In genomic region chr11:66336234-66337102, GRCh38 we compare ENCODE assay signal across 1 cellular context.
A peak's percentile ranks its signal among the peaks of the same experiment; 100 is the strongest.
TF ChIP-seq lines count a peak whose summit lies in the region.

Gene RIN1, minus strand, starts transcription at chr11:66336434. Its CDS starts 32 bp downstream, at chr11:66336402.

TF ChIP-seq in HepG2, 621 proteins besides CTCF, POLR2A, EP300 and RAD21 (continued from another document and continues in another):
- TF ChIP-seq PREB (CRISPR knock-in tag; IDR thresholded peaks at IDR 0.05) (no peak), FOXO4 (CRISPR knock-in tag; conservative IDR thresholded peaks at IDR 0.05) (no peak), POLR2AphosphoS2 (IDR thresholded peaks at IDR 0.05; ENCODE audit: low read depth, low read length) (no peak), AHR (CRISPR knock-in tag; IDR thresholded peaks at IDR 0.05) (peak; percentile 58), MTF2 (CRISPR knock-in tag; IDR thresholded peaks at IDR 0.05; ENCODE audit: borderline replicate concordance) (no peak), HES4 (CRISPR knock-in tag; IDR thresholded peaks at IDR 0.05; ENCODE audit: borderline replicate concordance) (no peak), ELF3 (CRISPR knock-in tag; IDR thresholded peaks at IDR 0.05) (peak; percentile 81), PHF20 (CRISPR knock-in tag; IDR thresholded peaks at IDR 0.05) (peak; percentile 66; the same call in 1 of the 2 replicates), ZNF607 (CRISPR knock-in tag; IDR thresholded peaks at IDR 0.05; ENCODE audit: borderline replicate concordance) (peak; percentile 65; the same call in 1 of the 2 replicates), ZKSCAN8 (CRISPR knock-in tag; IDR thresholded peaks at IDR 0.05; ENCODE audit: borderline replicate concordance) (0 out of 2 replicates have a peak, but pooled peaks have one; percentile 71), ZFP1 (CRISPR knock-in tag; IDR thresholded peaks at IDR 0.05) (peak; percentile 82; the same call in 1 of the 2 replicates), NR2C2 (CRISPR knock-in tag; IDR thresholded peaks at IDR 0.05; ENCODE audit: borderline replicate concordance) (peak; percentile 65; the same call in 1 of the 2 replicates), ARNT2 (CRISPR knock-in tag; IDR thresholded peaks at IDR 0.05; ENCODE audit: low read depth) (peak; percentile 56), DBP (CRISPR knock-in tag; IDR thresholded peaks at IDR 0.05; ENCODE audit: not compliant biosample characterization) (no peak), POGZ (CRISPR knock-in tag; IDR thresholded peaks at IDR 0.05) (peak; percentile 62), GATAD2A (CRISPR knock-in tag; IDR thresholded peaks at IDR 0.05) (peak; percentile 88), ATF6 (CRISPR knock-in tag; conservative IDR thresholded peaks at IDR 0.05) (0 out of 2 replicates have a peak, but pooled peaks have one; percentile 39), FIP1L1 (IDR thresholded peaks at IDR 0.05; ENCODE audit: borderline replicate concordance, insufficient read depth, low read depth, low read length) (peak; percentile 40; the same call in 1 of the 2 replicates), ZNF235 (CRISPR knock-in tag; IDR thresholded peaks at IDR 0.05; ENCODE audit: borderline replicate concordance) (0 out of 2 replicates have a peak, but pooled peaks have one; percentile 85), NFIB (CRISPR knock-in tag; IDR thresholded peaks at IDR 0.05; ENCODE audit: borderline replicate concordance) (no peak), ZNF30 (CRISPR knock-in tag; IDR thresholded peaks at IDR 0.05) (no peak), SAP130 (CRISPR knock-in tag; IDR thresholded peaks at IDR 0.05; ENCODE audit: low read depth) (peak; percentile 95), MED13 (CRISPR knock-in tag; IDR thresholded peaks at IDR 0.05) (0 out of 2 replicates have a peak, but pooled peaks have one; percentile 13), ARID2 (CRISPR knock-in tag; IDR thresholded peaks at IDR 0.05; ENCODE audit: borderline replicate concordance) (no peak), RNF2 (conservative IDR thresholded peaks at IDR 0.05; ENCODE audit: low read depth) (0 out of 2 replicates have a peak, but pooled peaks have one; percentile 65), GATAD1 (CRISPR knock-in tag; IDR thresholded peaks at IDR 0.05) (peak; percentile 80), ERF (CRISPR knock-in tag; IDR thresholded peaks at IDR 0.05) (peak; percentile 85), ZIK1 (CRISPR knock-in tag; IDR thresholded peaks at IDR 0.05; ENCODE audit: borderline replicate concordance, low read depth) (peak; percentile 63; the same call in 1 of the 2 replicates), ZBTB4 (CRISPR knock-in tag; IDR thresholded peaks at IDR 0.05; ENCODE audit: borderline replicate concordance) (peak; percentile 49; the same call in 1 of the 2 replicates), MED8 (CRISPR knock-in tag; IDR thresholded peaks at IDR 0.05; ENCODE audit: insufficient replicate concordance) (no peak), ZNF616 (CRISPR knock-in tag; IDR thresholded peaks at IDR 0.05; ENCODE audit: low read depth) (0 out of 2 replicates have a peak, but pooled peaks have one; percentile 50), ZNF670 (CRISPR knock-in tag; IDR thresholded peaks at IDR 0.05; ENCODE audit: borderline replicate concordance) (peak; percentile 97), ZSCAN29 (CRISPR knock-in tag; conservative IDR thresholded peaks at IDR 0.05) (peak; percentile 36; the same call in 1 of the 2 replicates), XRCC5 (optimal IDR thresholded peaks at IDR 0.05; ENCODE audit: low read length) (peak; percentile 95), ATF7-NPFF (CRISPR knock-in tag; IDR thresholded peaks at IDR 0.05; ENCODE audit: low read depth) (0 out of 2 replicates have a peak, but pooled peaks have one; percentile 36), ZNF577 (CRISPR knock-in tag; IDR thresholded peaks at IDR 0.05; ENCODE audit: borderline replicate concordance, low read depth) (no peak), SUZ12 (IDR thresholded peaks at IDR 0.05; ENCODE audit: low read depth, low read length) (no peak), ETV5 (CRISPR knock-in tag; IDR thresholded peaks at IDR 0.05; ENCODE audit: borderline replicate concordance) (peak; percentile 87; the same call in 1 of the 2 replicates), FOXK1 (CRISPR knock-in tag; IDR thresholded peaks at IDR 0.05; ENCODE audit: borderline replicate concordance, low read depth) (peak; percentile 42; the same call in 1 of the 2 replicates), ZBTB34 (CRISPR knock-in tag; IDR thresholded peaks at IDR 0.05) (0 out of 2 replicates have a peak, but pooled peaks have one; percentile 68), SOX6 (IDR thresholded peaks at IDR 0.05) (no peak), SOX6 (CRISPR knock-in tag; IDR thresholded peaks at IDR 0.05) (peak; percentile 67), ZBTB43 (CRISPR knock-in tag; conservative IDR thresholded peaks at IDR 0.05) (peak; percentile 27; the same call in 1 of the 2 replicates), ZNF430 (CRISPR knock-in tag; IDR thresholded peaks at IDR 0.05) (no peak), RXRB (CRISPR knock-in tag; IDR thresholded peaks at IDR 0.05; ENCODE audit: borderline replicate concordance) (peak; percentile 68; the same call in 1 of the 2 replicates), RORA (CRISPR knock-in tag; IDR thresholded peaks at IDR 0.05) (no peak), ZNF276 (CRISPR knock-in tag; IDR thresholded peaks at IDR 0.05; ENCODE audit: low read depth) (no peak), SIX1 (CRISPR knock-in tag; IDR thresholded peaks at IDR 0.05; ENCODE audit: borderline replicate concordance) (no peak), RBAK (CRISPR knock-in tag; IDR thresholded peaks at IDR 0.05) (no peak), ZNF20 (CRISPR knock-in tag; IDR thresholded peaks at IDR 0.05) (no peak), THAP11 (CRISPR knock-in tag; IDR thresholded peaks at IDR 0.05) (peak; percentile 69), CCDC6 (CRISPR knock-in tag; IDR thresholded peaks at IDR 0.05) (0 out of 2 replicates have a peak, but pooled peaks have one; percentile 48), BRD4 (CRISPR knock-in tag; IDR thresholded peaks at IDR 0.05) (no peak), PHF21A (CRISPR knock-in tag; IDR thresholded peaks at IDR 0.05) (peak; percentile 89), SAFB2 (CRISPR knock-in tag; IDR thresholded peaks at IDR 0.05; ENCODE audit: borderline replicate concordance, low read depth) (peak; percentile 69; the same call in 1 of the 2 replicates)
